In the genomic region with DNA sequence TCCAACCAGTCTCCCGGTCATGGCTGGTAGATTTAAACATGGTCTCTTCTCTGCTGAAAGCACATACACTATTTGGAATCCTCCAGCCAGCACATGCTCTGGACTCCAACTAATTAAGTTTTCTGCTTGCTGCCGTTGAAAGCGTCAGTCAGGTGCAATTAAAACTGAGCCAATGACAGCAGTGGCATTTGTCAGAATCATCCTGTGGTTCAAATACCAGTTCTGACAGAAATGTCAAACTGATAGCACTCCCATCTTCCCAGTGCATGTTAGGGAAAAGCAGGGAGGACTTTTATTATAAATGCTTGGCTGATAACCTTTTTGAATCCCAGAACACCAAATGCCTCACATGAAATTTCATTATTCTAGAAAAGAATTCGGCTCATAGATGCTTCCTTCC, we compare ENCODE assay signal across 18 cellular contexts.
A peak's percentile ranks its signal among the peaks of the same experiment; 100 is the strongest.
DNase-seq lines count a peak whose midpoint lies in the region; TF ChIP-seq lines count a peak whose summit lies in the region.
"Had no signal": no experiment of that assay in that cellular context is flagged by ENCODE, and none has a peak within 500 bp of the region (broad histone marks: within the 10 kb centered on the region; RNA-seq: fewer than 3 reads in every experiment).

No MANE protein-coding gene starts in this region.

- no peaks in the 10 kb centered on the region for H3K79me1 ChIP-seq in neuronal stem cell (ENCODE audit: low read depth, low read length)
- H3K79me1 ChIP-seq in mesendoderm (ENCODE audit: low read length) = no peaks in the 10 kb centered on the region

- H2BK5ac ChIP-seq in neuronal stem cell (ENCODE audit: low read length) = no peak overlapping the region
- H2BK5ac ChIP-seq in mesendoderm (ENCODE audit: low read length) = no peak overlapping the region

- H4K5ac ChIP-seq in mesendoderm (ENCODE audit: low read length) = no peak overlapping the region

- H3K14ac ChIP-seq in neuronal stem cell (ENCODE audit: low read length) = no peak overlapping the region

- no peak overlapping the region for H3K27ac ChIP-seq in Karpas-422 (ENCODE audit: low read length)
- H3K27ac ChIP-seq in neuronal stem cell (replicated peaks; ENCODE audit: low read length) = no peak overlapping the region
- H3K27ac ChIP-seq in mesendoderm (ENCODE audit: low read depth, low read length) = no peak overlapping the region
- no peak overlapping the region for H3K27ac ChIP-seq in colonic mucosa
- H3K27ac ChIP-seq: 22Rv1; A549; BLaER1 treated with 17β-estradiol and CSF1 and Interleukin-3, amounts not matched to agents 10 nM and 100 nM; C4-2B had no signal

- H3K9me3 ChIP-seq in Karpas-422 (ENCODE audit: low read length) = no peaks in the 10 kb centered on the region
- no peaks in the 10 kb centered on the region for H3K9me3 ChIP-seq in neuronal stem cell (replicated peaks in 1 of 2; ENCODE audit: control insufficient read depth in 2 of 2, insufficient read depth in 1 of 2, low read depth in 1 of 2, low read length in 2 of 2)
- H3K9me3 ChIP-seq in colonic mucosa = no peaks in the 10 kb centered on the region
- H3K9me3 ChIP-seq: A549; BLaER1 treated with 17β-estradiol and CSF1 and Interleukin-3, amounts not matched to agents 10 nM and 100 nM; Caco-2 had no signal

- no peak overlapping the region for H3K56ac ChIP-seq in mesendoderm (ENCODE audit: low read length)

- H3K4ac ChIP-seq in neuronal stem cell (ENCODE audit: low read length) (no peak overlapping the region), mesendoderm (ENCODE audit: low read depth, low read length) (no peak overlapping the region)

- H2BK15ac ChIP-seq in neuronal stem cell (ENCODE audit: low read length) = no peak overlapping the region
- no peak overlapping the region for H2BK15ac ChIP-seq in mesendoderm (replicated peaks; ENCODE audit: low read depth)

- intact Hi-C loops in colonic mucosa (cut with DNase I) = no loop called here

- no peak overlapping the region for H2AK5ac ChIP-seq in neuronal stem cell (ENCODE audit: low read depth, low read length)
- no peak overlapping the region for H2AK5ac ChIP-seq in mesendoderm (ENCODE audit: low read length)

- no peaks in the 10 kb centered on the region for H3K27me3 ChIP-seq in Karpas-422 (ENCODE audit: low read length)
- H3K27me3 ChIP-seq in neuronal stem cell (ENCODE audit: control insufficient read depth in 3 of 3, insufficient read depth in 3 of 3, low read depth in 1 of 3, low read length in 3 of 3) = no peaks in the 10 kb centered on the region
- H3K27me3 ChIP-seq in mesendoderm (ENCODE audit: insufficient read depth, low read length, poor library complexity) = no peaks in the 10 kb centered on the region
- H3K27me3 ChIP-seq in colonic mucosa = no peaks in the 10 kb centered on the region
- H3K27me3 ChIP-seq: BLaER1 treated with 17β-estradiol and CSF1 and Interleukin-3, amounts not matched to agents 10 nM and 100 nM had no signal

- no peak for DNase-seq in Karpas-422
- peak; percentile 9 for DNase-seq in left kidney (ENCODE audit: low read depth, low spot score)
- DNase-seq in neuronal stem cell (ENCODE audit: low spot score) = no peak
- peak; percentile 41 for DNase-seq in retina
- DNase-seq in mesendoderm = no peak
- DNase-seq in dedifferentiated amniotic fluid mesenchymal stem cell (ENCODE audit: extremely low spot score) = no peak
- no peak for DNase-seq in colonic mucosa
- DNase-seq: AML-193; Caco-2; Calu3; CD4-positive, alpha-beta T cell; CD8-positive, alpha-beta T cell; DMS79 treated with DMSO at 0.1 percent for 48 hours; GF-D8 had no signal

- no peak for TF ChIP-seq CTCF in colonic mucosa (IDR thresholded peaks at IDR 0.05)

- H3K18ac ChIP-seq in neuronal stem cell (ENCODE audit: low read length) = no peak overlapping the region
- no peak overlapping the region for H3K18ac ChIP-seq in mesendoderm (ENCODE audit: low read length)

- no peak overlapping the region for H4K91ac ChIP-seq in neuronal stem cell (ENCODE audit: low read depth, low read length, poor library complexity)

- H2BK120ac ChIP-seq in neuronal stem cell (ENCODE audit: low read depth, low read length) (no peak overlapping the region), mesendoderm (ENCODE audit: low read depth, low read length) (no peak overlapping the region)

- H3K4me2 ChIP-seq in Karpas-422 (ENCODE audit: low read depth, low read length, poor library complexity, severe bottlenecking) = peak overlapping the region; percentile 21
- H3K4me2 ChIP-seq in neuronal stem cell (ENCODE audit: insufficient read depth, low read length, poor library complexity, severe bottlenecking) = no peak overlapping the region
- no peak overlapping the region for H3K4me2 ChIP-seq in mesendoderm (ENCODE audit: low read length)
- H3K4me2 ChIP-seq: A549; BLaER1 treated with 17β-estradiol and CSF1 and Interleukin-3, amounts not matched to agents 10 nM and 100 nM had no signal

- H3K4me1 ChIP-seq in Karpas-422 (ENCODE audit: low read length) (peaks cover 21% of the 10 kb centered on the region), neuronal stem cell (ENCODE audit: control insufficient read depth in 2 of 2, insufficient read depth in 1 of 2, low read depth in 1 of 2, low read length in 2 of 2) (peaks cover 0 to 3% of the 10 kb centered on the region in 2 donors), mesendoderm (ENCODE audit: control insufficient read depth, low read depth, low read length) (no peaks in the 10 kb centered on the region), colonic mucosa (no peaks in the 10 kb centered on the region)
- H3K4me1 ChIP-seq: A549, Caco-2 had no signal

- no peak overlapping the region for H3K9ac ChIP-seq in Karpas-422 (ENCODE audit: low read length)
- H3K9ac ChIP-seq in neuronal stem cell (ENCODE audit: low read depth, low read length, poor library complexity) = no peak overlapping the region
- no peak overlapping the region for H3K9ac ChIP-seq in mesendoderm (ENCODE audit: low read length)
- no peak overlapping the region for H3K9ac ChIP-seq in colonic mucosa (ENCODE audit: low read depth in 2 of 2, low read length in 2 of 2)
- H3K9ac ChIP-seq: BLaER1 treated with 17β-estradiol and CSF1 and Interleukin-3, amounts not matched to agents 10 nM and 100 nM had no signal

- no peaks in the 10 kb centered on the region for H3K9me2 ChIP-seq in Karpas-422 (replicated peaks; ENCODE audit: insufficient read depth, low read length)

- no peak overlapping the region for H3K4me3 ChIP-seq in Karpas-422 (ENCODE audit: low read length)
- H3K4me3 ChIP-seq in neuronal stem cell (ENCODE audit: low read length in 2 of 2) = no peak overlapping the region
- H3K4me3 ChIP-seq in mesendoderm (ENCODE audit: low read length) = no peak overlapping the region
- no peak overlapping the region for H3K4me3 ChIP-seq in colonic mucosa
- H3K4me3 ChIP-seq: A549; BLaER1 treated with 17β-estradiol and CSF1 and Interleukin-3, amounts not matched to agents 10 nM and 100 nM had no signal

- H4K8ac ChIP-seq in neuronal stem cell (ENCODE audit: low read depth, low read length) (no peak overlapping the region), mesendoderm (ENCODE audit: low read depth, low read length) (no peak overlapping the region)

- no peaks in the 10 kb centered on the region for H3K79me2 ChIP-seq in Karpas-422 (ENCODE audit: low read length)
- no peaks in the 10 kb centered on the region for H3K79me2 ChIP-seq in mesendoderm (ENCODE audit: control insufficient read depth, insufficient read depth, low read length)

- H3K23ac ChIP-seq in neuronal stem cell (ENCODE audit: low read depth, low read length, poor library complexity) (no peak overlapping the region), mesendoderm (ENCODE audit: low read length) (no peak overlapping the region)

- H2AFZ ChIP-seq in Karpas-422 (ENCODE audit: low read length) (peak overlapping the region; percentile 56; the same call in 1 of the 2 replicates), neuronal stem cell (ENCODE audit: low read length) (peak overlapping the region; percentile 24)

- no peak overlapping the region for H2BK12ac ChIP-seq in neuronal stem cell (ENCODE audit: low read length)

- H4K20me1 ChIP-seq in Karpas-422 (ENCODE audit: insufficient read depth, low read depth, low read length) = no peaks in the 10 kb centered on the region
- H4K20me1 ChIP-seq: BLaER1 treated with 17β-estradiol and CSF1 and Interleukin-3, amounts not matched to agents 10 nM and 100 nM had no signal

- no CpG with 5 or more reads among the region's 4 CpGs for WGBS in neuronal stem cell (ENCODE audit: extremely low coverage in 2 of 2, insufficient read length in 2 of 2, insufficient replicate concordance in 1 of 2), 2 donors
- no CpG with 5 or more reads among the region's 4 CpGs for WGBS in mesendoderm (ENCODE audit: extremely low coverage, insufficient coverage, low lambda C conversion rate)

- H3K36me3 ChIP-seq in Karpas-422 (ENCODE audit: insufficient read depth, low read length) (no peaks in the 10 kb centered on the region), neuronal stem cell (replicated peaks in 1 of 2; ENCODE audit: control insufficient read depth in 2 of 2, insufficient read depth in 2 of 2, low read length in 2 of 2) (no peaks in the 10 kb centered on the region), mesendoderm (ENCODE audit: control insufficient read depth, insufficient read depth, low read length) (no peaks in the 10 kb centered on the region), colonic mucosa (no peaks in the 10 kb centered on the region)
- H3K36me3 ChIP-seq: BLaER1 treated with 17β-estradiol and CSF1 and Interleukin-3, amounts not matched to agents 10 nM and 100 nM had no signal

Comparison
In these comparisons a context has a peak if more than half of its experiments do, and no peak if none do; other contexts are left out.
1. DNase-seq: peak in left kidney (single experiment) and retina (single experiment); none in Karpas-422 (single experiment), neuronal stem cell (single experiment), mesendoderm (single experiment), dedifferentiated amniotic fluid mesenchymal stem cell (single experiment) and colonic mucosa (single experiment).